ENCODE assay signal across 1 cellular context in genomic region chr3:138974467-138974866, GRCh38.
TF ChIP-seq lines count a peak whose summit lies in the region.

No MANE protein-coding gene starts in this region.

TF ChIP-seq in IMR-90, 13 proteins besides CTCF, POLR2A, EP300 and RAD21:
- no peak for TF ChIP-seq SMC3 (IDR thresholded peaks at IDR 0.05; ENCODE audit: low read depth, low read length)
